In genomic region chr11:34565417-34566208, GRCh38 we compare ENCODE assay signal across 1 cellular context.
TF ChIP-seq lines count a peak whose summit lies in the region.

No MANE protein-coding gene starts in this region.

TF ChIP-seq in IMR-90, 13 proteins besides CTCF, POLR2A, EP300 and RAD21 (continued from another document):
- TF ChIP-seq RCOR1 (IDR thresholded peaks at IDR 0.05; ENCODE audit: insufficient replicate concordance, low read length): no peak
- TF ChIP-seq FOS (IDR thresholded peaks at IDR 0.05; ENCODE audit: low read depth, low read length): no peak
TF ChIP-seq in IMR-90: peak in this region for 0.
